ENCODE assay signal across 17 cellular contexts in genomic region chr9:107665057-107665456, GRCh38.
A peak's percentile ranks its signal among the peaks of the same experiment; 100 is the strongest.
DNase-seq lines count a peak whose midpoint lies in the region; ATAC-seq and TF ChIP-seq lines count a peak whose summit lies in the region.
"Had no signal": no experiment of that assay in that cellular context is flagged by ENCODE, and none has a peak within 500 bp of the region (broad histone marks: within the 10 kb centered on the region; RNA-seq: fewer than 3 reads in every experiment).

No MANE protein-coding gene starts in this region.

- no peaks in the 10 kb centered on the region for H3K4me1 ChIP-seq in GM23248 (ENCODE audit: insufficient read depth)

- no peaks in the 10 kb centered on the region for H3K9me3 ChIP-seq in GM23248 (ENCODE audit: low read depth)
- no peaks in the 10 kb centered on the region for H3K9me3 ChIP-seq in MG63

- peak; percentile 8 for DNase-seq in AG08395 (ENCODE audit: low spot score)
- peak; percentile 13 for DNase-seq in GM23248
- peak; percentile 36 for DNase-seq in myocyte (ENCODE audit: low read depth)
- DNase-seq in stimulated activated naive B cell treated with anti-CD40 and anti-IgM and Interleukin-4, amounts not matched to agents 10 μg/mL and 1 μg/mL and 100 μg/mL, for 72 hours: no peak
- no peak for DNase-seq in MG63
- no peak for DNase-seq in glutamatergic neuron
- DNase-seq in GM19240 (ENCODE audit: insufficient read length, low spot score): no peak
- DNase-seq: C1 segment of cervical spinal cord; Calu3; CD4-positive, alpha-beta memory T cell; COR-L47; DMS153; DND-41; H7; HCEC 1CT had no signal

- H3K4me3 ChIP-seq in GM23248 (no peak overlapping the region), MG63 (no peak overlapping the region)
- H3K4me3 ChIP-seq: GM12878 had no signal

- no peaks in the 10 kb centered on the region for H3K36me3 Mint-ChIP-seq in stimulated activated naive B cell treated with anti-CD40 and anti-IgM and Interleukin-4, amounts not matched to agents 10 μg/mL and 1 μg/mL and 100 μg/mL, for 72 hours
- H3K36me3 Mint-ChIP-seq in glutamatergic neuron (ENCODE audit: unreplicated experiment): no peaks in the 10 kb centered on the region
- H3K36me3 Mint-ChIP-seq: CD4-positive, alpha-beta memory T cell had no signal

- no peak for ATAC-seq in stimulated activated naive B cell treated with anti-CD40 and anti-IgM and Interleukin-4, amounts not matched to agents 10 μg/mL and 1 μg/mL and 100 μg/mL, for 72 hours (replicated peaks)
- ATAC-seq: GM12878 had no signal

- H3K9me3 Mint-ChIP-seq in stimulated activated naive B cell treated with anti-CD40 and anti-IgM and Interleukin-4, amounts not matched to agents 10 μg/mL and 1 μg/mL and 100 μg/mL, for 72 hours: no peaks in the 10 kb centered on the region
- H3K9me3 Mint-ChIP-seq in glutamatergic neuron (ENCODE audit: unreplicated experiment): peaks cover 3% of the 10 kb centered on the region

- no peak overlapping the region for H3K4me2 ChIP-seq in GM23248 (ENCODE audit: unreplicated experiment)

- WGBS in GM23248 (ENCODE audit: low coverage in 1 of 2, low lambda C conversion rate in 2 of 2, missing lambda C conversion rate in 2 of 2), 2 experiments: 15 to 28% methylated on average over 4 of the region's 4 CpGs

- H3K27ac Mint-ChIP-seq in stimulated activated naive B cell treated with anti-CD40 and anti-IgM and Interleukin-4, amounts not matched to agents 10 μg/mL and 1 μg/mL and 100 μg/mL, for 72 hours: peak overlapping the region; percentile 48
- H3K27ac Mint-ChIP-seq in glutamatergic neuron (ENCODE audit: unreplicated experiment): no peak overlapping the region
- H3K27ac Mint-ChIP-seq: CD4-positive, alpha-beta memory T cell had no signal

- H3K9ac ChIP-seq in GM23248: no peak overlapping the region

- no peaks in the 10 kb centered on the region for H3K4me1 Mint-ChIP-seq in stimulated activated naive B cell treated with anti-CD40 and anti-IgM and Interleukin-4, amounts not matched to agents 10 μg/mL and 1 μg/mL and 100 μg/mL, for 72 hours
- peaks cover 3% of the 10 kb centered on the region for H3K4me1 Mint-ChIP-seq in glutamatergic neuron (ENCODE audit: low read depth, unreplicated experiment)
- H3K4me1 Mint-ChIP-seq: CD4-positive, alpha-beta memory T cell had no signal

- no peak overlapping the region for H2AFZ ChIP-seq in GM23248

- H3K27ac ChIP-seq in GM23248: no peak overlapping the region
- H3K27ac ChIP-seq: 22Rv1 had no signal

- peaks cover 0 to under 1% of the 10 kb centered on the region in 2 donors for H3K27me3 Mint-ChIP-seq in stimulated activated naive B cell treated with anti-CD40 and anti-IgM and Interleukin-4, amounts not matched to agents 10 μg/mL and 1 μg/mL and 100 μg/mL, for 72 hours
- peaks cover 6% of the 10 kb centered on the region for H3K27me3 Mint-ChIP-seq in glutamatergic neuron (ENCODE audit: unreplicated experiment)
- H3K27me3 Mint-ChIP-seq: CD4-positive, alpha-beta memory T cell had no signal

- no peaks in the 10 kb centered on the region for H3K79me2 ChIP-seq in GM23248 (ENCODE audit: insufficient read depth)

- H3K9me2 ChIP-seq in GM23248 (ENCODE audit: insufficient read depth): no peaks in the 10 kb centered on the region

- no peaks in the 10 kb centered on the region for H3F3A ChIP-seq in GM23248 (ENCODE audit: insufficient read depth)

- no peak for TF ChIP-seq CTCF in glutamatergic neuron (IDR thresholded peaks at IDR 0.05; ENCODE audit: partially characterized antibody, unreplicated experiment)

- H3K36me3 ChIP-seq in GM23248 (ENCODE audit: low read depth) (no peaks in the 10 kb centered on the region), MG63 (no peaks in the 10 kb centered on the region)

- H4K20me1 ChIP-seq in GM23248 (ENCODE audit: insufficient read depth): no peaks in the 10 kb centered on the region

- in situ Hi-C loops in GM23248 (cut with MboI): no loop called here

- H3K27me3 ChIP-seq in GM23248 (replicated peaks; ENCODE audit: insufficient read depth): no peaks in the 10 kb centered on the region
- no peaks in the 10 kb centered on the region for H3K27me3 ChIP-seq in MG63

- H3K4me3 Mint-ChIP-seq in stimulated activated naive B cell treated with anti-CD40 and anti-IgM and Interleukin-4, amounts not matched to agents 10 μg/mL and 1 μg/mL and 100 μg/mL, for 72 hours: no peak overlapping the region
- no peak overlapping the region for H3K4me3 Mint-ChIP-seq in glutamatergic neuron (ENCODE audit: unreplicated experiment)
- H3K4me3 Mint-ChIP-seq: CD4-positive, alpha-beta memory T cell had no signal

Comparison
In these comparisons a context has a peak if more than half of its experiments do, and no peak if none do; other contexts are left out.
1. DNase-seq: peak in AG08395 (single experiment), GM23248 (single experiment) and myocyte (single experiment); none in stimulated activated naive B cell treated with anti-CD40 and anti-IgM and Interleukin-4, amounts not matched to agents 10 μg/mL and 1 μg/mL and 100 μg/mL, for 72 hours (single experiment), MG63 (single experiment), glutamatergic neuron (single experiment) and GM19240 (single experiment).